ENCODE assay signal across 19 cellular contexts in the genomic region with DNA sequence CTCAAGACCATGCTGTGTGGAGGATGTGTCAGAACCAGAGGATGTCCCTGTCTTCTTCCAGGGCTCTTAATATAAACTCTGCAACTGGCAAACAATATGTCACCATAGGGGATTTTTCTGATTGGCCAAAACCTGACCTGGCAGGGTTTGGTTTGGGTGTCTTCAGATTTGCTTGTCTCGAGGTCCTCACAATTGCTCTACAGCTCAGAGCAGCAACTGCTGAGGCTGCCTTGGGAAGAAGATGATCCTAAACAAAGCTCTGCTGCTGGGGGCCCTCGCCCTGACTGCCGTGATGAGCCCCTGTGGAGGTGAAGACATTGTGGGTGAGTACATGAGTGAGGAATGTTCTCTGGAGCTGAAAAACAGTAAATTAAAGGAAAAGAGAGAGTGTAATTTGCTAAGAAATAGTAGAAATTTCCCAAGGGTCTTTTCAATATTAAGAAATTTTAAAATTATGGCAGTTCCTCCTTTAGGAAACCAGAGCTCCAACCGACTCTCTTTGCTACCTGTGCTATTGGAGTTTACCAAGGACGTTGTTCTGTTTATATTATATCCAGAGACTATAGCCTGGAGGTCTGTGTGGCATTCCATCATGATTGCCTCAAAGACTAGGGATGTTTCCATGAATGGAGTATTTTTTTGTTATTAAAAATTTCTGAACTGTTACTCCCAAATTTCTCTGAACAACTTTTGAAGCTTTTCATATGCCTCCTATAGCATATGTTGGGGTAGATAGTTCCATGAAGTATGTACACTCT. TPM values are rescaled to one million over a fixed set of nuclear protein-coding genes. Genes with fewer than 3 reads are reported as not detected.
DNase-seq lines count a peak whose midpoint lies in the region; ATAC-seq, FAIRE-seq and TF ChIP-seq lines count a peak whose summit lies in the region.
"Had no signal": no experiment of that assay in that cellular context is flagged by ENCODE, and none has a peak within 500 bp of the region (broad histone marks: within the 10 kb centered on the region; RNA-seq: fewer than 3 reads in every experiment).

A gene (plus strand): TSS at position 189 of the 758 bp plus-strand sequence. CDS start 53 bp downstream, at position 242.

- H3K9me3 ChIP-seq in lower lobe of right lung = no peaks in the 10 kb centered on the region

- H3K27me3 ChIP-seq in lower lobe of right lung (ENCODE audit: low read depth) = no peaks in the 10 kb centered on the region

- DNase-seq in lower lobe of right lung (no peak), hippocampal formation (lab: John Stamatoyannopoulos, UW) (no peak), GM12891 (ENCODE audit: insufficient read length, low spot score) (no peak), Kasumi-1 (lab: John Stamatoyannopoulos, UW) (no peak)
- DNase-seq: ACHN, DMS79 treated with DMSO at 0.1 percent for 48 hours, H9, NCI-H187 treated with DMSO at 0.1 percent for 48 hours, NCI-H345, NCI-H524 treated with DMSO at 0.1 percent for 48 hours, PC-9, SIG-M5, T-helper 17 cell had no signal

- H3K27ac Mint-ChIP-seq in IgD-negative memory B cell = peak within 1 kb of the TSS in 1 of 3 donors; percentile 91
- H3K27ac Mint-ChIP-seq in stimulated activated memory B cell treated with anti-CD40 and anti-IgM and Interleukin-4, amounts not matched to agents 10 μg/mL and 1 μg/mL and 100 μg/mL, for 72 hours = no peak within 1 kb of the TSS
- H3K27ac Mint-ChIP-seq: H9, T-helper 17 cell had no signal

- peaks cover 13% of the 10 kb centered on the region for H3K27me3 Mint-ChIP-seq in IgD-negative memory B cell
- H3K27me3 Mint-ChIP-seq in stimulated activated memory B cell treated with anti-CD40 and anti-IgM and Interleukin-4, amounts not matched to agents 10 μg/mL and 1 μg/mL and 100 μg/mL, for 72 hours = peaks cover 20% of the 10 kb centered on the region

- H3K4me3 Mint-ChIP-seq in IgD-negative memory B cell = peak within 1 kb of the TSS in 3 of 4 donors; percentile 48 to 87 (median 73)
- H3K4me3 Mint-ChIP-seq in stimulated activated memory B cell treated with anti-CD40 and anti-IgM and Interleukin-4, amounts not matched to agents 10 μg/mL and 1 μg/mL and 100 μg/mL, for 72 hours = peak within 1 kb of the TSS; percentile 43
- H3K4me3 Mint-ChIP-seq: H9, T-helper 17 cell had no signal

- no peak for FAIRE-seq in GM12891 (lab: Jason Lieb, UNC)

- no peaks in the 10 kb centered on the region for H3K36me3 ChIP-seq in lower lobe of right lung

- H3K4me3 ChIP-seq in lower lobe of right lung = no peak within 1 kb of the TSS
- H3K4me3 ChIP-seq: PC-9 had no signal

- H3K4me1 Mint-ChIP-seq in IgD-negative memory B cell = peaks cover 0 to 3% (median 0%) of the 10 kb centered on the region in 3 donors
- no peaks in the 10 kb centered on the region for H3K4me1 Mint-ChIP-seq in stimulated activated memory B cell treated with anti-CD40 and anti-IgM and Interleukin-4, amounts not matched to agents 10 μg/mL and 1 μg/mL and 100 μg/mL, for 72 hours

- no peaks in the 10 kb centered on the region for H3K4me1 ChIP-seq in lower lobe of right lung

- intact Hi-C loops in lower lobe of right lung (cut with DNase I) = no loop called here

- no peaks in the 10 kb centered on the region for H3K36me3 Mint-ChIP-seq in IgD-negative memory B cell
- H3K36me3 Mint-ChIP-seq in stimulated activated memory B cell treated with anti-CD40 and anti-IgM and Interleukin-4, amounts not matched to agents 10 μg/mL and 1 μg/mL and 100 μg/mL, for 72 hours = no peaks in the 10 kb centered on the region

- peaks cover 0 to 2% (median 0%) of the 10 kb centered on the region in 3 donors for H3K9me3 Mint-ChIP-seq in IgD-negative memory B cell
- no peaks in the 10 kb centered on the region for H3K9me3 Mint-ChIP-seq in stimulated activated memory B cell treated with anti-CD40 and anti-IgM and Interleukin-4, amounts not matched to agents 10 μg/mL and 1 μg/mL and 100 μg/mL, for 72 hours
- H3K9me3 Mint-ChIP-seq: H9 had no signal

- TF ChIP-seq POLR2A in GM18526 (IDR thresholded peaks at IDR 0.05; ENCODE audit: extremely low read depth, insufficient read length) (peak; percentile 61), GM12891 (IDR thresholded peaks at IDR 0.05; ENCODE audit: low read depth, low read length) (no peak)

- no peak within 1 kb of the TSS for H3K27ac ChIP-seq in lower lobe of right lung
- H3K27ac ChIP-seq: PC-9, RWPE1 had no signal

- TF ChIP-seq CTCF in lower lobe of right lung (IDR thresholded peaks at IDR 0.05) = no peak

- ATAC-seq in lower lobe of right lung (peak in 1 of 2 donors; percentile 51), HG02642 (IDR thresholded peaks at IDR 0.05; ENCODE audit: poor library complexity, unreplicated experiment) (no peak)
- ATAC-seq in stimulated activated memory B cell treated with anti-CD40 and anti-IgM and Interleukin-4, amounts not matched to agents 10 μg/mL and 1 μg/mL and 100 μg/mL, for 72 hours = no peak
- ATAC-seq: SK-N-SH treated with all-trans-retinoic acid at 6 μM for 48 hours, T-helper 17 cell had no signal

TF ChIP-seq in GM12891, 5 proteins besides CTCF, POLR2A, EP300 and RAD21:
- TF ChIP-seq POU2F2 (IDR thresholded peaks at IDR 0.05; ENCODE audit: low read depth, low read length) (no peak), PAX5 (IDR thresholded peaks at IDR 0.05; ENCODE audit: insufficient read depth, low read length, severe bottlenecking) (no peak), SPI1 (IDR thresholded peaks at IDR 0.05; ENCODE audit: low read depth, low read length) (no peak), TAF1 (IDR thresholded peaks at IDR 0.05; ENCODE audit: low read depth, low read length) (no peak)
TF ChIP-seq in GM12891: peak in this region for 0.

RNA-seq across cellular contexts. Expression of the gene that starts here (rescaled TPM):
- 167 TPM for polyA plus RNA-seq in IgD-negative memory B cell
- total RNA-seq in lower lobe of right lung = 68.0 TPM
- 20.8 TPM for polyA plus RNA-seq in GM12891 (2012; ENCODE audit: low read depth, missing spikeins)
- total RNA-seq: H9, PC-9 had no signal
